In the genomic region with DNA sequence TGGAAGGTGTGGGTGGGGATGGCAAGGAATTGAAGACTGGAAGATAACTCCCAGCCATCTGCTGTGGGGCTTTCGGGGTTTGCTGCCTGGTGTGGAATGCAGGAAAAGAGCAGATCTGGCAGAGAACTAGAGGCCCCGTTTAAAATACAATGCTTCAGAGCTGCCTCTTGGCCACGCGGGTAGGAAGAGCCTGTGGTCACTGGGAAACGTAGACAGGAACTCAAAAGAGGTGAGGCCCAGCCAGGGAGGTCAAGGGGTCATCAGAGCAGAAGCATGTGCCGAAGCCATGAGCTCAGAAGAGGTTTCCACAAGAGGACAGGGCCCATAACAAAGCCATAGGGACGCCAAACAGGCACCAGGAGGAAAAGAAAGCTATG, we compare ENCODE assay signal across 9 cellular contexts. TPM values are rescaled to one million over a fixed set of nuclear protein-coding genes. Genes with fewer than 3 reads are reported as not detected.
DNase-seq lines count a peak whose midpoint lies in the region; ATAC-seq and TF ChIP-seq lines count a peak whose summit lies in the region.
"Had no signal": no experiment of that assay in that cellular context is flagged by ENCODE, and none has a peak within 500 bp of the region (broad histone marks: within the 10 kb centered on the region; RNA-seq: fewer than 3 reads in every experiment).

No MANE protein-coding gene starts in this region.

- no peak for TF ChIP-seq CTCF in DND-41 (IDR thresholded peaks at IDR 0.05; ENCODE audit: borderline replicate concordance, extremely low read depth, low read length, poor library complexity, severe bottlenecking)
- no peak for TF ChIP-seq CTCF in brain microvascular endothelial cell (IDR thresholded peaks at IDR 0.05; ENCODE audit: low read depth, low read length, missing control alignments)

- no peaks in the 10 kb centered on the region for H3K9me3 ChIP-seq in DND-41 (ENCODE audit: insufficient read depth, low read length, severe bottlenecking)

- in situ Hi-C loops in brain microvascular endothelial cell (cut with HindIII; ENCODE audit: low pct_ligation_motif_present, low sequenced_read_pairs): no loop called here

- peaks cover 29% of the 10 kb centered on the region for H3K36me3 ChIP-seq in DND-41 (ENCODE audit: insufficient read depth, low read length)
- H3K36me3 ChIP-seq in brain microvascular endothelial cell (replicated peaks): no peaks in the 10 kb centered on the region

- H3K4me2 ChIP-seq in DND-41 (ENCODE audit: insufficient read depth, low read length): no peak overlapping the region

- peak overlapping the region in 4 of 6 donors; percentile 55 to 93 (median 76) for H3K27ac Mint-ChIP-seq in naive B cell
- H3K27ac Mint-ChIP-seq: T-helper 1 cell treated with Interleukin-12 subunit alpha and Interleukin-12 subunit beta and Interleukin-4 antibody, amounts not matched to agents 30 μg/mL and 1 μg/mL, for 36 hours had no signal

- H3K79me2 ChIP-seq in DND-41 (ENCODE audit: insufficient read depth, low read length): peaks cover 98% of the 10 kb centered on the region

- no peaks in the 10 kb centered on the region for H3K9me3 Mint-ChIP-seq in naive B cell
- H3K9me3 Mint-ChIP-seq: T-helper 1 cell treated with Interleukin-12 subunit alpha and Interleukin-12 subunit beta and Interleukin-4 antibody, amounts not matched to agents 30 μg/mL and 1 μg/mL, for 36 hours had no signal

- H3K27me3 Mint-ChIP-seq in naive B cell: no peaks in the 10 kb centered on the region

- H3K4me3 Mint-ChIP-seq in naive B cell: no peak overlapping the region
- H3K4me3 Mint-ChIP-seq: T-helper 1 cell treated with Interleukin-12 subunit alpha and Interleukin-12 subunit beta and Interleukin-4 antibody, amounts not matched to agents 30 μg/mL and 1 μg/mL, for 36 hours had no signal

- DNase-seq in DND-41 (no peak), brain microvascular endothelial cell (no peak), naive B cell (no peak), nucleus accumbens (lab: John Stamatoyannopoulos, UW) (no peak), NCI-H1694 (lab: John Stamatoyannopoulos, UW) (no peak)
- no peak for DNase-seq in stimulated activated naive CD8-positive, alpha-beta T cell treated with anti-CD3 and anti-CD28 coated beads, Interleukin-15, Interleukin-2, amounts not matched to agents 100 U/mL and 50 U/mL, for 24 hours

- no peaks in the 10 kb centered on the region for H3K36me3 Mint-ChIP-seq in naive B cell

- peaks cover 9% of the 10 kb centered on the region; the same call in 1 of the 2 replicates for H4K20me1 ChIP-seq in DND-41 (ENCODE audit: insufficient read depth, low read length)

- H3K27ac ChIP-seq in DND-41 (ENCODE audit: low read length) (peak overlapping the region; percentile 65), brain microvascular endothelial cell (peak overlapping the region; percentile 27)

- H3K9ac ChIP-seq in DND-41 (ENCODE audit: low read depth, low read length): no peak overlapping the region

- H3K27me3 ChIP-seq in DND-41 (ENCODE audit: insufficient read depth, low read length, poor library complexity) (no peaks in the 10 kb centered on the region), brain microvascular endothelial cell (replicated peaks) (no peaks in the 10 kb centered on the region)

- no peak overlapping the region for H3K4me3 ChIP-seq in DND-41 (ENCODE audit: low read depth in 1 of 2, low read length in 2 of 2)
- H3K4me3 ChIP-seq in brain microvascular endothelial cell (ENCODE audit: low read depth, low read length): no peak overlapping the region

- peaks cover 33 to 54% (median 35%) of the 10 kb centered on the region in 3 donors for H3K4me1 Mint-ChIP-seq in naive B cell

- H2AFZ ChIP-seq in DND-41 (ENCODE audit: low read depth, low read length): no peak overlapping the region

- peaks cover 42% of the 10 kb centered on the region for H3K4me1 ChIP-seq in DND-41 (ENCODE audit: insufficient read depth, low read length)

- ATAC-seq in DND-41 (ENCODE audit: insufficient read depth, low read depth): peak; percentile 41; the same call in 1 of the 3 replicates
- peak; percentile 28 for ATAC-seq in HG03139 (IDR thresholded peaks at IDR 0.05; ENCODE audit: unreplicated experiment)
- no peak for ATAC-seq in naive B cell (ENCODE audit: low read depth in 2 of 2)
- no peak for ATAC-seq in GM21447 (IDR thresholded peaks at IDR 0.05; ENCODE audit: unreplicated experiment)
- ATAC-seq in stimulated activated naive CD8-positive, alpha-beta T cell treated with anti-CD3 and anti-CD28 coated beads, Interleukin-15, Interleukin-2, amounts not matched to agents 100 U/mL and 50 U/mL, for 24 hours: no peak

RNA-seq across cellular contexts. Expression of a gene that starts 14.5 kb away (rescaled TPM):
- 1 to 10 TPM; 1.9 to 5.0 (median 2.8) TPM for polyA plus RNA-seq in naive B cell (ENCODE audit: low read depth in 6 of 6)

RNA-seq across cellular contexts. Expression of a gene that starts 14.9 kb away (rescaled TPM):
- polyA plus RNA-seq in naive B cell (ENCODE audit: low read depth in 6 of 6): 10 to 100 TPM in 4 of 6 donors, 1 to 10 TPM in 2; 4.1 to 17.4 (median 12.4) TPM

Comparison
In these comparisons a context has a peak if more than half of its experiments do, and no peak if none do; other contexts are left out.
1. ATAC-seq: peak in DND-41 (single experiment) and HG03139 (single experiment); none in naive B cell (0 of 2), GM21447 (single experiment) and stimulated activated naive CD8-positive, alpha-beta T cell treated with anti-CD3 and anti-CD28 coated beads, Interleukin-15, Interleukin-2, amounts not matched to agents 100 U/mL and 50 U/mL, for 24 hours (single experiment).